ENCODE assay signal across 13 cellular contexts in genomic region chr6:130997061-130997753, GRCh38.
DNase-seq lines count a peak whose midpoint lies in the region; ATAC-seq and TF ChIP-seq lines count a peak whose summit lies in the region.
"Had no signal": no experiment of that assay in that cellular context is flagged by ENCODE, and none has a peak within 500 bp of the region (broad histone marks: within the 10 kb centered on the region; RNA-seq: fewer than 3 reads in every experiment).

No MANE protein-coding gene starts in this region.

- WGBS in suprapubic skin: 66% methylated on average over 6 of the region's 6 CpGs

- H3K27me3 ChIP-seq in PC-9 (ENCODE audit: insufficient read depth, low read depth): no peaks in the 10 kb centered on the region
- H3K27me3 ChIP-seq in osteoblast (ENCODE audit: insufficient read depth, low read length): no peaks in the 10 kb centered on the region
- no peaks in the 10 kb centered on the region for H3K27me3 ChIP-seq in suprapubic skin
- H3K27me3 ChIP-seq: spleen had no signal

- H3K4me3 ChIP-seq in PC-9 (no peak overlapping the region), osteoblast (ENCODE audit: insufficient read depth, low read length) (peak overlapping the region; percentile 12), suprapubic skin (no peak overlapping the region)
- H3K4me3 ChIP-seq: spleen had no signal

- intact Hi-C loops in PC-9 (cut with micrococcal nuclease; ENCODE audit: unreplicated experiment): no loop called here

- TF ChIP-seq CTCF in PC-9 (conservative IDR thresholded peaks at IDR 0.05): no peak
- no peak for TF ChIP-seq CTCF in osteoblast (IDR thresholded peaks at IDR 0.05; ENCODE audit: extremely low read depth, low read depth, low read length)
- TF ChIP-seq CTCF in suprapubic skin (IDR thresholded peaks at IDR 0.05): no peak

- no peaks in the 10 kb centered on the region for H3K36me3 ChIP-seq in PC-9 (ENCODE audit: low read depth)
- H3K36me3 ChIP-seq in osteoblast (ENCODE audit: insufficient read depth, low read length): no peaks in the 10 kb centered on the region
- no peaks in the 10 kb centered on the region for H3K36me3 ChIP-seq in suprapubic skin
- H3K36me3 ChIP-seq: spleen had no signal

- TF ChIP-seq POLR2A in suprapubic skin (IDR thresholded peaks at IDR 0.05): no peak

- H3K27ac ChIP-seq in PC-9 (no peak overlapping the region), osteoblast (ENCODE audit: low read depth, low read length) (peak overlapping the region; percentile 22), suprapubic skin (no peak overlapping the region)
- H3K27ac ChIP-seq: spleen had no signal

- H3K79me2 ChIP-seq in PC-9 (ENCODE audit: low read depth) (no peaks in the 10 kb centered on the region; the same call in 1 of the 2 replicates), osteoblast (ENCODE audit: insufficient read depth, low read length) (peaks cover 63% of the 10 kb centered on the region)

- peaks cover 25% of the 10 kb centered on the region for H3K4me1 ChIP-seq in PC-9 (replicated peaks; ENCODE audit: insufficient read depth)
- H3K4me1 ChIP-seq in osteoblast (ENCODE audit: insufficient read depth, low read length): peaks cover 25% of the 10 kb centered on the region
- H3K4me1 ChIP-seq in suprapubic skin: no peaks in the 10 kb centered on the region

- peak overlapping the region; percentile 60 for H3K4me2 ChIP-seq in PC-9
- H3K4me2 ChIP-seq in osteoblast (ENCODE audit: insufficient read depth, low read length): peak overlapping the region; percentile 65
- H3K4me2 ChIP-seq: SK-N-SH had no signal

- no TSS peak for BruUV-seq in PC-9 (replicated peaks; lab: Mats Ljungman, UMichigan)

- no peak for TF ChIP-seq EP300 in suprapubic skin (IDR thresholded peaks at IDR 0.05)

- H2AFZ ChIP-seq in PC-9 (no peak overlapping the region), osteoblast (ENCODE audit: low read length) (no peak overlapping the region)

- H3K9me3 ChIP-seq in PC-9 (ENCODE audit: insufficient read depth, low read depth) (no peaks in the 10 kb centered on the region), osteoblast (ENCODE audit: low read depth, low read length) (no peaks in the 10 kb centered on the region), suprapubic skin (no peaks in the 10 kb centered on the region)
- H3K9me3 ChIP-seq: SK-N-SH, spleen had no signal

- ATAC-seq in GM19395 (IDR thresholded peaks at IDR 0.05; ENCODE audit: unreplicated experiment) (no peak), HG02884 (IDR thresholded peaks at IDR 0.05; ENCODE audit: unreplicated experiment) (no peak)
- ATAC-seq: activated CD8-positive, alpha-beta T cell treated with anti-CD3 and anti-CD28 coated beads, Interleukin-2, amount 10 ng/mL, durations not matched to agents 7 days and 5 days; left ventricle myocardium superior had no signal

- POLR2A ChIA-PET in PC-9 (lab: Charles Lee; ENCODE audit: unreplicated experiment): no interaction called here

- peak; percentile 67 for DNase-seq in EL
- no peak for DNase-seq in PC-9
- DNase-seq in fibroblast of gingiva (ENCODE audit: low read depth): peak; percentile 10
- DNase-seq in osteoblast (ENCODE audit: insufficient read length, low spot score, missing footprints): no peak
- DNase-seq in suprapubic skin (ENCODE audit: low spot score in 2 of 2): no peak
- DNase-seq in activated naive CD4-positive, alpha-beta T cell treated with anti-CD3 and anti-CD28 coated beads, Interleukin-2, amount 50 U/mL, for 16 hours: no peak
- DNase-seq: activated CD8-positive, alpha-beta T cell treated with anti-CD3 and anti-CD28 coated beads, Interleukin-2, amount 10 ng/mL, durations not matched to agents 7 days and 5 days; erythroblast; left ventricle myocardium superior; SK-N-SH; spleen had no signal

- no peaks in the 10 kb centered on the region for H3K9me2 ChIP-seq in PC-9 (ENCODE audit: insufficient read depth)
- H3K9me2 ChIP-seq: SK-N-SH had no signal

- H4K20me1 ChIP-seq in PC-9 (ENCODE audit: insufficient read depth) (no peaks in the 10 kb centered on the region), osteoblast (ENCODE audit: insufficient read depth, low read length) (no peaks in the 10 kb centered on the region)

- peaks cover 12% of the 10 kb centered on the region; the same call in 1 of the 2 replicates for H3F3A ChIP-seq in PC-9 (ENCODE audit: insufficient read depth, low read depth)

- CTCF ChIA-PET in PC-9 (lab: Charles Lee): no interaction called here

Comparison
In these comparisons a context has a peak if more than half of its experiments do, and no peak if none do; other contexts are left out.
1. DNase-seq: peak in EL (single experiment) and fibroblast of gingiva (single experiment); none in PC-9 (0 of 2), osteoblast (single experiment), suprapubic skin (0 of 2) and activated naive CD4-positive, alpha-beta T cell treated with anti-CD3 and anti-CD28 coated beads, Interleukin-2, amount 50 U/mL, for 16 hours (single experiment).